17 cellular contexts compared by ENCODE assay signal in genomic region chr2:128635361-128635900, GRCh38.
A peak's percentile ranks its signal among the peaks of the same experiment; 100 is the strongest.
DNase-seq lines count a peak whose midpoint lies in the region; ATAC-seq and TF ChIP-seq lines count a peak whose summit lies in the region.
"Had no signal": no experiment of that assay in that cellular context is flagged by ENCODE, and none has a peak within 500 bp of the region (broad histone marks: within the 10 kb centered on the region; RNA-seq: fewer than 3 reads in every experiment).

No MANE protein-coding gene starts in this region.

- WGBS in suprapubic skin: 84% methylated on average over 8 of the region's 8 CpGs

- H2AFZ ChIP-seq in osteoblast (ENCODE audit: low read length): no peak overlapping the region

- CTCF ChIA-PET in activated CD4-positive, alpha-beta T cell treated with anti-CD3 and anti-CD28 coated beads, Interleukin-2, amount 10 ng/mL, durations not matched to agents 7 days and 5 days (lab: Charles Lee): no interaction called here

- peak overlapping the region; percentile 12 for H3K27ac Mint-ChIP-seq in activated CD4-positive, alpha-beta T cell treated with anti-CD3 and anti-CD28 coated beads, Interleukin-2, amount 10 ng/mL, durations not matched to agents 7 days and 5 days
- H3K27ac Mint-ChIP-seq: activated naive CD4-positive, alpha-beta T cell treated with anti-CD3 and anti-CD28 coated beads, Interleukin-2, amount 10 ng/mL, durations not matched to agents 7 days and 5 days; T-cell had no signal

- H3K9ac ChIP-seq in SK-N-MC (ENCODE audit: insufficient read length): peak overlapping the region; percentile 12

- no peaks in the 10 kb centered on the region for H3K4me1 Mint-ChIP-seq in activated CD4-positive, alpha-beta T cell treated with anti-CD3 and anti-CD28 coated beads, Interleukin-2, amount 10 ng/mL, durations not matched to agents 7 days and 5 days
- H3K4me1 Mint-ChIP-seq: activated naive CD4-positive, alpha-beta T cell treated with anti-CD3 and anti-CD28 coated beads, Interleukin-2, amount 10 ng/mL, durations not matched to agents 7 days and 5 days; T-cell had no signal

- H3K36me3 ChIP-seq in SK-N-MC (ENCODE audit: insufficient read depth, low read length): no peaks in the 10 kb centered on the region
- no peaks in the 10 kb centered on the region for H3K36me3 ChIP-seq in suprapubic skin
- H3K36me3 ChIP-seq in osteoblast (ENCODE audit: insufficient read depth, low read length): no peaks in the 10 kb centered on the region
- H3K36me3 ChIP-seq: brain microvascular endothelial cell, heart right ventricle, transverse colon had no signal

- no peak overlapping the region for H3K4me3 Mint-ChIP-seq in activated CD4-positive, alpha-beta T cell treated with anti-CD3 and anti-CD28 coated beads, Interleukin-2, amount 10 ng/mL, durations not matched to agents 7 days and 5 days
- H3K4me3 Mint-ChIP-seq: activated naive CD4-positive, alpha-beta T cell treated with anti-CD3 and anti-CD28 coated beads, Interleukin-2, amount 10 ng/mL, durations not matched to agents 7 days and 5 days; T-cell had no signal

- TF ChIP-seq CTCF in suprapubic skin (IDR thresholded peaks at IDR 0.05): no peak
- no peak for TF ChIP-seq CTCF in osteoblast (IDR thresholded peaks at IDR 0.05; ENCODE audit: extremely low read depth, low read depth, low read length)

- no peak overlapping the region for H3K4me3 ChIP-seq in SK-N-MC
- H3K4me3 ChIP-seq in suprapubic skin: no peak overlapping the region
- H3K4me3 ChIP-seq in osteoblast (ENCODE audit: insufficient read depth, low read length): no peak overlapping the region
- H3K4me3 ChIP-seq: heart right ventricle, transverse colon had no signal

- POLR2A ChIA-PET in activated CD4-positive, alpha-beta T cell treated with anti-CD3 and anti-CD28 coated beads, Interleukin-2, amount 10 ng/mL, durations not matched to agents 7 days and 5 days (lab: Charles Lee): no interaction called here

- H3K27me3 ChIP-seq in suprapubic skin: no peaks in the 10 kb centered on the region
- H3K27me3 ChIP-seq in osteoblast (ENCODE audit: insufficient read depth, low read length): peaks cover 4% of the 10 kb centered on the region
- H3K27me3 ChIP-seq: brain microvascular endothelial cell, transverse colon had no signal

- no peak for TF ChIP-seq POLR2A in suprapubic skin (IDR thresholded peaks at IDR 0.05)

- H3K79me2 ChIP-seq in osteoblast (ENCODE audit: insufficient read depth, low read length): no peaks in the 10 kb centered on the region

- H3K9me3 Mint-ChIP-seq in activated CD4-positive, alpha-beta T cell treated with anti-CD3 and anti-CD28 coated beads, Interleukin-2, amount 10 ng/mL, durations not matched to agents 7 days and 5 days: no peaks in the 10 kb centered on the region
- H3K9me3 Mint-ChIP-seq: activated naive CD4-positive, alpha-beta T cell treated with anti-CD3 and anti-CD28 coated beads, Interleukin-2, amount 10 ng/mL, durations not matched to agents 7 days and 5 days; T-cell had no signal

- TF ChIP-seq EP300 in suprapubic skin (IDR thresholded peaks at IDR 0.05): no peak

- H3K27ac ChIP-seq in SK-N-MC: peak overlapping the region; percentile 94
- no peak overlapping the region for H3K27ac ChIP-seq in suprapubic skin
- no peak overlapping the region for H3K27ac ChIP-seq in osteoblast (ENCODE audit: low read depth, low read length)
- H3K27ac ChIP-seq: brain microvascular endothelial cell, heart right ventricle, transverse colon had no signal

- H3K36me3 Mint-ChIP-seq in activated CD4-positive, alpha-beta T cell treated with anti-CD3 and anti-CD28 coated beads, Interleukin-2, amount 10 ng/mL, durations not matched to agents 7 days and 5 days (ENCODE audit: low read depth): no peaks in the 10 kb centered on the region
- H3K36me3 Mint-ChIP-seq: activated naive CD4-positive, alpha-beta T cell treated with anti-CD3 and anti-CD28 coated beads, Interleukin-2, amount 10 ng/mL, durations not matched to agents 7 days and 5 days; T-cell had no signal

- peaks cover 6% of the 10 kb centered on the region for H3K27me3 Mint-ChIP-seq in activated CD4-positive, alpha-beta T cell treated with anti-CD3 and anti-CD28 coated beads, Interleukin-2, amount 10 ng/mL, durations not matched to agents 7 days and 5 days

- H3K4me2 ChIP-seq in osteoblast (ENCODE audit: insufficient read depth, low read length): no peak overlapping the region

- ATAC-seq in HG03280 (IDR thresholded peaks at IDR 0.05; ENCODE audit: unreplicated experiment): no peak
- ATAC-seq: esophagus mucosa, heart right ventricle, T-cell had no signal

- H3K9me3 ChIP-seq in SK-N-MC (ENCODE audit: low read depth, low read length): no peaks in the 10 kb centered on the region
- H3K9me3 ChIP-seq in suprapubic skin: no peaks in the 10 kb centered on the region
- no peaks in the 10 kb centered on the region for H3K9me3 ChIP-seq in osteoblast (ENCODE audit: low read depth, low read length)
- H3K9me3 ChIP-seq: heart right ventricle, transverse colon had no signal

- DNase-seq in activated CD4-positive, alpha-beta T cell treated with anti-CD3 and anti-CD28 coated beads, Interleukin-2, amount 10 ng/mL, durations not matched to agents 7 days and 5 days: no peak
- DNase-seq in activated CD4-positive, alpha-beta T cell treated with anti-CD3 and anti-CD28 coated beads, Interleukin-2, amount 50 U/mL, for 4 hours: no peak
- no peak for DNase-seq in SK-N-MC (ENCODE audit: low read depth, low spot score)
- peak; percentile 52 for DNase-seq in iPS-NIHi11 (ENCODE audit: low spot score)
- peak; percentile 32 to 37 for DNase-seq in suprapubic skin (ENCODE audit: low spot score in 2 of 2)
- DNase-seq in osteoblast (ENCODE audit: insufficient read length, low spot score, missing footprints): no peak
- DNase-seq in GM19240 (ENCODE audit: insufficient read length, low spot score): no peak
- DNase-seq: activated CD4-positive, CD25-positive, alpha-beta regulatory T cell; activated naive CD4-positive, alpha-beta T cell treated with anti-CD3 and anti-CD28 coated beads, Interleukin-2, amount 10 ng/mL, durations not matched to agents 7 days and 5 days; brain microvascular endothelial cell; heart right ventricle; nucleus accumbens; stimulated activated CD4-positive, alpha-beta T cell treated with anti-CD3 and anti-CD28 coated beads, Interleukin-4, amount 100 ng/mL, for 24 hours; transverse colon had no signal

- no peaks in the 10 kb centered on the region for H3K4me1 ChIP-seq in suprapubic skin
- H3K4me1 ChIP-seq in osteoblast (ENCODE audit: insufficient read depth, low read length): peaks cover 16% of the 10 kb centered on the region
- H3K4me1 ChIP-seq: transverse colon had no signal

- no peaks in the 10 kb centered on the region for H4K20me1 ChIP-seq in osteoblast (ENCODE audit: insufficient read depth, low read length)

Comparison
In these comparisons a context has a peak if more than half of its experiments do, and no peak if none do; other contexts are left out.
1. DNase-seq: peak in iPS-NIHi11 (single experiment) and suprapubic skin (2 of 2); none in activated CD4-positive, alpha-beta T cell treated with anti-CD3 and anti-CD28 coated beads, Interleukin-2, amount 10 ng/mL, durations not matched to agents 7 days and 5 days (single experiment), activated CD4-positive, alpha-beta T cell treated with anti-CD3 and anti-CD28 coated beads, Interleukin-2, amount 50 U/mL, for 4 hours (0 of 2), SK-N-MC (single experiment), osteoblast (single experiment) and GM19240 (single experiment).